ENCODE assay signal across 8 cellular contexts in the genomic region with DNA sequence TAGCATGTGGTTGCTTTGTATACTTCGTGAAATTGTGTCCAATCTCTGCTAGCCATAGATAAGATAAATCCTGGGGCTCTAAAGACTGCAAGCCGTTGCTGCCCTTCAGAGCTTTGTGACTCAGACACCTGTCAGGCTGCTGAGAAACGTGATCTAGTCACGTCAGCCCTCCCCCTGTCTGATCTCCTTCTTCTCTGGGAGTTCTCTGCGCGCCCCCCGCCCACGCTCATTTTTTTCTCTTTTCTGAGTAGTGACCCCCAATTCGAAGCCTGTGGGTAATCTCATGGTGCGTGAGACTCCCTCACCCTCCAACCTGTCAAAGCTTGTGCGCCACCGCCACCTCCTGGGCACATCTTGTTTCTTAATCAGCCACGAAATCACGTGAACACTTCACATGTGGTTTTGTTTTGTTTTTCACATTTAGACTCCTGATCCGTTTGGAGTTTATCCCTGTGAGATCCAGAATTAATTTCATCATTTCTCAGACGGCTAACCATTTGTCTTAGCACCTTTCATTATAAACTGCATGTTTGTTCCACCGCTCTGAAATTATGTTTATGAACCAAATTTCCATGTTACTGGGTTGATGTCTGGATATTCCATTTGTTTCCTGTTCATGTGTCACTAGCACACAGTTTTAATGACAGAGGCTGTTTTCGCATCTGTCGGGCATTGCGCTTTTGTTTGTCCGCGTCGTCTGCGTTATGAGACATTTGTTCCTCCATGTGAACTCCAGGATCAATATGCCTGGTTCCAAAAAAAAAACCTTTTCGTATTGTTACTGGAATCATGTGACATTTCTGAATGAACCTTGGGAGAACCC. TPM values are rescaled to one million over a fixed set of nuclear protein-coding genes. Genes with fewer than 3 reads are reported as not detected.
DNase-seq lines count a peak whose midpoint lies in the region; ATAC-seq and TF ChIP-seq lines count a peak whose summit lies in the region.

No MANE protein-coding gene starts in this region.

- TF ChIP-seq CTCF in IMR-90 (conservative IDR thresholded peaks at IDR 0.05; ENCODE audit: low read depth, low read length) (peak; percentile 78), RWPE2 (IDR thresholded peaks at IDR 0.05; ENCODE audit: poor library complexity, severe bottlenecking) (peak; percentile 79), nephron (IDR thresholded peaks at IDR 0.05; ENCODE audit: unreplicated experiment in 3 of 3) (peak; percentile 69 to 78 (median 73))

- ATAC-seq in IMR-90 (ENCODE audit: low read depth) (peak; percentile 53), RWPE2 (ENCODE audit: low read depth) (peak; percentile 63), GM18870 (IDR thresholded peaks at IDR 0.05; ENCODE audit: unreplicated experiment) (no peak)
- ATAC-seq in stimulated activated naive B cell treated with anti-CD40 and anti-IgM and Interleukin-4, amounts not matched to agents 10 μg/mL and 1 μg/mL and 100 μg/mL, for 72 hours (replicated peaks): peak; percentile 73 to 76

- peak overlapping the region; percentile 7 for H2BK5ac ChIP-seq in IMR-90 (ENCODE audit: low read depth, low read length, poor library complexity, severe bottlenecking)

- peaks cover under 1% of the 10 kb centered on the region; the same call in 1 of the 2 replicates for H3K9me1 ChIP-seq in IMR-90 (ENCODE audit: insufficient read depth, low read length)

- POLR2A ChIA-PET in IMR-90 (lab: Charles Lee; ENCODE audit: unreplicated experiment): no interaction called here

- H3K4ac ChIP-seq in IMR-90 (ENCODE audit: low read depth, low read length): peak overlapping the region; percentile 32; the same call in 1 of the 2 replicates

- H4K91ac ChIP-seq in IMR-90 (ENCODE audit: insufficient read depth, low read depth, low read length): no peak overlapping the region

- H3K27me3 ChIP-seq in IMR-90 (ENCODE audit: control insufficient read depth, insufficient read depth, low read length) (no peaks in the 10 kb centered on the region), RWPE2 (ENCODE audit: insufficient read depth, poor library complexity, severe bottlenecking) (no peaks in the 10 kb centered on the region)

- H3K14ac ChIP-seq in IMR-90 (replicated peaks; ENCODE audit: low read depth, low read length): no peak overlapping the region

- no peak; the same call in 1 of the 2 replicates for TF ChIP-seq POLR2A in IMR-90 (IDR thresholded peaks at IDR 0.05; ENCODE audit: low read depth, low read length)

- H3K4me2 ChIP-seq in IMR-90 (ENCODE audit: low read depth, low read length): peak overlapping the region; percentile 89

- H2AK9ac ChIP-seq in IMR-90 (replicated peaks; ENCODE audit: low read depth, low read length, poor library complexity): peak overlapping the region; percentile 22

- H3K18ac ChIP-seq in IMR-90 (ENCODE audit: low read depth, low read length): no peak overlapping the region

- H4K5ac ChIP-seq in IMR-90 (ENCODE audit: low read depth, low read length): peak overlapping the region; percentile 99; the same call in 1 of the 2 replicates

- peak overlapping the region; percentile 79 for H2AFZ ChIP-seq in IMR-90 (replicated peaks; ENCODE audit: low read length, poor library complexity)

- peaks cover 3% of the 10 kb centered on the region for H3K36me3 Mint-ChIP-seq in nephron (ENCODE audit: low read depth)
- peaks cover 2 to 8% of the 10 kb centered on the region in 2 donors for H3K36me3 Mint-ChIP-seq in stimulated activated naive B cell treated with anti-CD40 and anti-IgM and Interleukin-4, amounts not matched to agents 10 μg/mL and 1 μg/mL and 100 μg/mL, for 72 hours

- H3K27ac ChIP-seq in IMR-90 (ENCODE audit: insufficient read depth, low read length) (peak overlapping the region; percentile 99), RWPE2 (ENCODE audit: poor library complexity, severe bottlenecking) (peak overlapping the region; percentile 54)

- intact Hi-C loops in IMR-90 (cut with micrococcal nuclease): loop anchor here (2.0 to 5.0 kb wide), 2 partner anchors 360 to 404 kb away; a partner anchor contains a TSS

- H3K4me3 ChIP-seq in IMR-90 (ENCODE audit: insufficient read depth, low read depth, low read length) (peak overlapping the region; percentile 98), RWPE2 (ENCODE audit: severe bottlenecking) (peak overlapping the region; percentile 67)

- H3K4me1 ChIP-seq in IMR-90 (ENCODE audit: control insufficient read depth, insufficient read depth, low read length) (no peaks in the 10 kb centered on the region), RWPE2 (ENCODE audit: insufficient read depth, poor library complexity, severe bottlenecking) (peaks cover 8% of the 10 kb centered on the region)

- BruUV-seq in IMR-90 (replicated peaks; lab: Mats Ljungman, UMichigan): no TSS peak

- H3K9ac ChIP-seq in IMR-90 (ENCODE audit: low read depth, low read length): peak overlapping the region; percentile 98

- H2BK15ac ChIP-seq in IMR-90 (ENCODE audit: low read depth, low read length): no peak overlapping the region

- CTCF ChIA-PET in IMR-90 (lab: Yijun Ruan, JAX): interaction anchor here (0.7 kb wide), 1 partner anchor 13 kb away, joined by 4 read pairs; no protein-coding TSS in a partner anchor

- H3K9me3 ChIP-seq in IMR-90 (ENCODE audit: control insufficient read depth, insufficient read depth, low read length) (no peaks in the 10 kb centered on the region), RWPE2 (ENCODE audit: severe bottlenecking) (no peaks in the 10 kb centered on the region)

- DNase-seq in EH (ENCODE audit: low read depth): peak; percentile 78
- DNase-seq in IMR-90: peak; percentile 77
- DNase-seq in RWPE2 (ENCODE audit: low spot score): no peak
- DNase-seq in activated effector memory CD4-positive, alpha-beta T cell treated with anti-CD3 and anti-CD28 coated beads, Interleukin-2, amount 50 U/mL, for 16 hours: peak; percentile 93
- peak; percentile 54 for DNase-seq in fibroblast of the conjunctiva (ENCODE audit: low read depth)
- peak; percentile 62 for DNase-seq in stimulated activated naive B cell treated with anti-CD40 and anti-IgM and Interleukin-4, amounts not matched to agents 10 μg/mL and 1 μg/mL and 100 μg/mL, for 72 hours

- in situ Hi-C loops in IMR-90 (cut with MboI; ENCODE audit: low sequenced_read_pairs): loop anchor here (10.0 kb wide), 1 partner anchor 282 kb away; no protein-coding TSS in a partner anchor

- WGBS in IMR-90 (ENCODE audit: extremely low coverage in 2 of 2, insufficient read length in 1 of 2), 2 experiments: 7% methylated on average over 6 of the region's 25 CpGs; no CpG with 5 or more reads in 1 of the 2 experiments

- H3K27me3 Mint-ChIP-seq in nephron (ENCODE audit: low read depth): no peaks in the 10 kb centered on the region
- H3K27me3 Mint-ChIP-seq in stimulated activated naive B cell treated with anti-CD40 and anti-IgM and Interleukin-4, amounts not matched to agents 10 μg/mL and 1 μg/mL and 100 μg/mL, for 72 hours: no peaks in the 10 kb centered on the region

- H4K20me1 ChIP-seq in IMR-90 (ENCODE audit: insufficient read depth, low read length): peaks cover 3% of the 10 kb centered on the region; the same call in 1 of the 2 replicates

- no peaks in the 10 kb centered on the region for H3K9me3 Mint-ChIP-seq in nephron
- H3K9me3 Mint-ChIP-seq in stimulated activated naive B cell treated with anti-CD40 and anti-IgM and Interleukin-4, amounts not matched to agents 10 μg/mL and 1 μg/mL and 100 μg/mL, for 72 hours: no peaks in the 10 kb centered on the region

- peak overlapping the region; percentile 50 for H3K56ac ChIP-seq in IMR-90 (ENCODE audit: extremely low read depth, insufficient read depth, low read length)

- peak overlapping the region; percentile 19; the same call in 1 of the 2 replicates for H3K23ac ChIP-seq in IMR-90 (ENCODE audit: low read depth, low read length)

- H3K79me1 ChIP-seq in IMR-90 (ENCODE audit: low read depth in 1 of 2, low read length in 2 of 2): peaks cover 23 to 49% of the 10 kb centered on the region in 2 experiments

- peak overlapping the region; percentile 76 to 100 for H4K8ac ChIP-seq in IMR-90 (ENCODE audit: low read depth in 2 of 2, low read length in 2 of 2)

- H3K36me3 ChIP-seq in IMR-90 (ENCODE audit: control insufficient read depth, insufficient read depth, low read length) (peaks cover 9% of the 10 kb centered on the region), RWPE2 (ENCODE audit: low read depth) (peaks cover 11% of the 10 kb centered on the region)

- H2BK120ac ChIP-seq in IMR-90 (ENCODE audit: low read depth, low read length): no peak overlapping the region

- peak overlapping the region; percentile 81 to 93 (median 87) for H3K4me3 Mint-ChIP-seq in nephron
- H3K4me3 Mint-ChIP-seq in stimulated activated naive B cell treated with anti-CD40 and anti-IgM and Interleukin-4, amounts not matched to agents 10 μg/mL and 1 μg/mL and 100 μg/mL, for 72 hours: peak overlapping the region; percentile 95

- H2BK20ac ChIP-seq in IMR-90 (ENCODE audit: low read depth, low read length): no peak overlapping the region

- H2AK5ac ChIP-seq in IMR-90 (ENCODE audit: low read depth, low read length): no peak overlapping the region

- H3K27ac Mint-ChIP-seq in nephron: peak overlapping the region; percentile 24 to 88 (median 87)
- H3K27ac Mint-ChIP-seq in stimulated activated naive B cell treated with anti-CD40 and anti-IgM and Interleukin-4, amounts not matched to agents 10 μg/mL and 1 μg/mL and 100 μg/mL, for 72 hours: peak overlapping the region; percentile 95

- TF ChIP-seq RAD21 in IMR-90 (IDR thresholded peaks at IDR 0.05; ENCODE audit: low read length): peak; percentile 80

- dilution Hi-C loops in IMR-90 (cut with HindIII; ENCODE audit: low sequenced_read_pairs, unreplicated experiment): no loop called here

- peaks cover 21% of the 10 kb centered on the region for H3K4me1 Mint-ChIP-seq in nephron
- H3K4me1 Mint-ChIP-seq in stimulated activated naive B cell treated with anti-CD40 and anti-IgM and Interleukin-4, amounts not matched to agents 10 μg/mL and 1 μg/mL and 100 μg/mL, for 72 hours: peaks cover 13 to 28% of the 10 kb centered on the region in 2 donors

RNA-seq across cellular contexts. Expression of a gene that starts 1.0 kb away (rescaled TPM):
- 8.3 and 9.9 TPM in 2 replicates for total RNA-seq in IMR-90 (2012; rRNA removed)
- 4.1 and 5.6 TPM in 2 replicates for polyA plus RNA-seq in IMR-90 (2012; rRNA removed)
- 1.6 and 2.1 TPM in 2 replicates for polyA plus RNA-seq in IMR-90 (2012; cell fraction: cytosol; rRNA removed)
- 10.5 and 11.8 TPM in 2 replicates for polyA plus RNA-seq in IMR-90 (2012; cell fraction: nucleus; rRNA removed; ENCODE audit: low replicate concordance)

RNA-seq across cellular contexts. Expression of a gene that starts 16.2 kb away (rescaled TPM):
- 0.18 and 0.56 TPM in 2 replicates for total RNA-seq in IMR-90 (2012; rRNA removed)
- 5.0 and 5.5 TPM in 2 replicates for polyA plus RNA-seq in IMR-90 (2012; rRNA removed)
- polyA plus RNA-seq in IMR-90 (2012; cell fraction: cytosol; rRNA removed): 2.8 and 4.2 TPM in 2 replicates
- polyA plus RNA-seq in IMR-90 (2012; cell fraction: nucleus; rRNA removed; ENCODE audit: low replicate concordance): 48.5 and 137 TPM in 2 replicates

RNA-seq across cellular contexts. Expression of a gene that starts 45.0 kb away (rescaled TPM):
- total RNA-seq in IMR-90 (2012; rRNA removed): 0.18 and 0.28 TPM in 2 replicates
- 0.62 and 0.65 TPM in 2 replicates for polyA plus RNA-seq in IMR-90 (2012; rRNA removed)
- 0.74 and 0.78 TPM in 2 replicates for polyA plus RNA-seq in IMR-90 (2012; cell fraction: cytosol; rRNA removed)
- polyA plus RNA-seq in IMR-90 (2012; cell fraction: nucleus; rRNA removed; ENCODE audit: low replicate concordance): 0.42 and 0.99 TPM in 2 replicates
